8 cellular contexts compared by ENCODE assay signal in genomic region chr2:127220102-127220806, GRCh38. TPM values are rescaled to one million over a fixed set of nuclear protein-coding genes. Genes with fewer than 3 reads are reported as not detected.
A peak's percentile ranks its signal among the peaks of the same experiment; 100 is the strongest.
DNase-seq lines count a peak whose midpoint lies in the region; ATAC-seq lines count a peak whose summit lies in the region.

Gene CYP27C1, minus strand, starts transcription at chr2:127220299. Its CDS starts 29 bp downstream, at chr2:127220270.

- ATAC-seq in activated T-cell treated with anti-CD3 and anti-CD28 coated beads, Interleukin-2, amount 50 U/mL, for 72 hours (replicated peaks in 1 of 2), result peak; percentile 52 to 59
- ATAC-seq in right cardiac atrium (peak; percentile 24 to 39), GM21381 (IDR thresholded peaks at IDR 0.05; ENCODE audit: unreplicated experiment) (no peak), HG03342 (IDR thresholded peaks at IDR 0.05; ENCODE audit: unreplicated experiment) (no peak)

- H3K27ac ChIP-seq in right cardiac atrium (ENCODE audit: low read length), result no peak within 1 kb of the TSS

- H3K27me3 Mint-ChIP-seq in activated T-cell treated with anti-CD3 and anti-CD28 coated beads, Interleukin-2, amount 50 U/mL, for 72 hours (ENCODE audit: low read depth), result peaks cover 69% of the 10 kb centered on the region

- H3K9me3 Mint-ChIP-seq in activated T-cell treated with anti-CD3 and anti-CD28 coated beads, Interleukin-2, amount 50 U/mL, for 72 hours, result no peaks in the 10 kb centered on the region

- intact Hi-C loops in right cardiac atrium (cut with DNase I), result no loop called here

- H3K4me3 ChIP-seq in right cardiac atrium (ENCODE audit: low read length) (peak within 1 kb of the TSS; percentile 78), skeletal muscle cell (ENCODE audit: low read depth, low read length) (peak within 1 kb of the TSS; percentile 61)

- DNase-seq in NCI-H345 (lab: John Stamatoyannopoulos, UW) (peak; percentile 17), NCI-H345 treated with DMSO at 0.1 percent for 48 hours (lab: John Stamatoyannopoulos, UW; ENCODE audit: unreplicated experiment) (no peak), right cardiac atrium (peak in 1 of 3 donors; percentile 57), skeletal muscle cell (ENCODE audit: low read depth) (no peak), HuH-7 (ENCODE audit: low spot score) (no peak)
- DNase-seq in activated T-cell treated with anti-CD3 and anti-CD28 coated beads, Interleukin-2, amount 50 U/mL, for 72 hours, result peak in 1 of 2 donors; percentile 26

- H3K36me3 Mint-ChIP-seq in activated T-cell treated with anti-CD3 and anti-CD28 coated beads, Interleukin-2, amount 50 U/mL, for 72 hours (ENCODE audit: insufficient read depth in 2 of 2), result peaks cover 7 to 8% of the 10 kb centered on the region in 2 donors

- no peaks in the 10 kb centered on the region for H3K27me3 ChIP-seq in right cardiac atrium (ENCODE audit: control insufficient read depth, insufficient read depth)

- H3K4me1 Mint-ChIP-seq in activated T-cell treated with anti-CD3 and anti-CD28 coated beads, Interleukin-2, amount 50 U/mL, for 72 hours (ENCODE audit: low read depth), result peaks cover 12% of the 10 kb centered on the region

- no peaks in the 10 kb centered on the region for H3K9me3 ChIP-seq in right cardiac atrium (ENCODE audit: control insufficient read depth, low read length)

- under 1% methylated on average over 43 of the region's 43 CpGs for WGBS in right cardiac atrium

- H3K27ac Mint-ChIP-seq in activated T-cell treated with anti-CD3 and anti-CD28 coated beads, Interleukin-2, amount 50 U/mL, for 72 hours, result no peak within 1 kb of the TSS

- peak within 1 kb of the TSS; percentile 90 to 92 for H3K4me3 Mint-ChIP-seq in activated T-cell treated with anti-CD3 and anti-CD28 coated beads, Interleukin-2, amount 50 U/mL, for 72 hours

- no peaks in the 10 kb centered on the region for H3K4me1 ChIP-seq in right cardiac atrium (ENCODE audit: control insufficient read depth, insufficient read depth, low read length)

RNA-seq across cellular contexts. Expression of gene CYP27C1, which starts in this region (rescaled TPM):
- not detected for total RNA-seq in activated T-cell treated with anti-CD3 and anti-CD28 coated beads, Interleukin-2, amount 50 U/mL, for 72 hours
- total RNA-seq in right cardiac atrium, result under 1 TPM; 0.18 to 0.29 (median 0.24) TPM
- polyA plus RNA-seq in right cardiac atrium, result 0.20 TPM

Comparison
In these comparisons a context has a peak if more than half of its experiments do, and no peak if none do; other contexts are left out.
1. Peak in ATAC-seq in activated T-cell treated with anti-CD3 and anti-CD28 coated beads, Interleukin-2, amount 50 U/mL, for 72 hours; RNA of the gene not detected or under 1 TPM.
2. Peak in ATAC-seq and H3K4me3 ChIP-seq in right cardiac atrium; RNA of the gene not detected or under 1 TPM.